Comparison of ENCODE assay signal across 31 cellular contexts in the genomic region with DNA sequence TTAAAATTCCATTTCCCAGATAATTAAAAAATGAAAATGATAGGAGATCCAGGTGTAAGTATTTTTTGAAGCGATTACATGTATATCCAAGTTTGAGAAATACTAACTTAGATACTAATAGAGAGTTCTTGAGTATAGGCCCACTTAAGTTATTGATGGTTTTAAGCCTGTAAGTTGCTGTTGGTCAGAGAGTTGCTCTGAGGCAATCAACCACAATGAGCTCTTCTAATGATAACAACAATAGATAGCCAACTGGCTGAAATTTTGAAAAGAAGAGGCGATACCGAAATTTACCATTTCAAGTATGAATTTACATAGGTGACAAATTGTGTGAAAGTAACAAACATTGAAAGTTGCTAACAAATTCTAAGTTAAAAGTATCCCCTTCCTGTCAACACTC.
"Had no signal": no experiment of that assay in that cellular context is flagged by ENCODE, and none has a peak within 500 bp of the region (broad histone marks: within the 10 kb centered on the region; RNA-seq: fewer than 3 reads in every experiment).

No MANE protein-coding gene starts in this region.

- ATAC-seq: activated CD8-positive, alpha-beta T cell treated with anti-CD3 and anti-CD28 coated beads for 36 hours; activated naive CD4-positive, alpha-beta T cell treated with anti-CD3 and anti-CD28 coated beads, Interleukin-2, amount 50 U/mL, for 72 hours; activated T-cell treated with anti-CD3 and anti-CD28 coated beads, Interleukin-2, amount 50 U/mL, for 4 hours; activated T-cell treated with anti-CD3 and anti-CD28 coated beads, Interleukin-2, amount 50 U/mL, for 72 hours; activated T-helper 17 cell treated with anti-CD3 and anti-CD28 coated beads, Interleukin-2, amount 50 U/mL, for 72 hours; body of pancreas had no signal

- H3K9me3 ChIP-seq: adrenal gland, body of pancreas, breast epithelium had no signal

- H3K36me3 ChIP-seq: adrenal gland, brain microvascular endothelial cell, breast epithelium had no signal

- H3K4me1 ChIP-seq: adrenal gland, body of pancreas, breast epithelium had no signal

- H3K4me3 ChIP-seq: adrenal gland, body of pancreas, breast epithelium had no signal

- DNase-seq: activated B cell treated with CpG ODN at 0.5 μM for 24 hours; activated CD4-positive, alpha-beta memory T cell treated with anti-CD3 and anti-CD28 coated beads for 36 hours; activated CD4-positive, alpha-beta T cell treated with anti-CD3 and anti-CD28 coated beads for 4 hours; activated CD4-positive, alpha-beta T cell treated with anti-CD3 and anti-CD28 coated beads, Interleukin-2, amount 10 ng/mL, durations not matched to agents 24 days and 14 days; activated CD4-positive, alpha-beta T cell treated with anti-CD3 and anti-CD28 coated beads, Interleukin-2, amount 50 U/mL, for 1 hour; activated CD4-positive, alpha-beta T cell treated with anti-CD3 and anti-CD28 coated beads, Interleukin-2, amount 50 U/mL, for 4 hours; activated CD4-positive, CD25-positive, alpha-beta regulatory T cell treated with anti-CD3 and anti-CD28 coated beads, Interleukin-2, amount 50 U/mL, for 72 hours; activated CD8-positive, alpha-beta memory T cell treated with anti-CD3 and anti-CD28 coated beads, Interleukin-2, amount 50 U/mL, for 4 hours; activated CD8-positive, alpha-beta T cell treated with anti-CD3 and anti-CD28 coated beads for 36 hours; activated effector memory CD4-positive, alpha-beta T cell treated with anti-CD3 and anti-CD28 coated beads, Interleukin-2, amount 50 U/mL, for 16 hours; activated gamma-delta T cell treated with Interleukin-2 at 50 U/mL for 16 hours; activated naive CD4-positive, alpha-beta T cell; activated naive CD4-positive, alpha-beta T cell treated with anti-CD3 and anti-CD28 coated beads for 36 hours; activated naive CD4-positive, alpha-beta T cell treated with anti-CD3 and anti-CD28 coated beads, Interleukin-2, amount 50 U/mL, for 16 hours; activated naive CD8-positive, alpha-beta T cell treated with anti-CD3 and anti-CD28 coated beads for 36 hours; activated T-cell treated with anti-CD3 and anti-CD28 coated beads for 4 hours; activated T-cell treated with anti-CD3 and anti-CD28 coated beads, Interleukin-2, amount 50 U/mL, for 1 hour; activated T-cell treated with anti-CD3 and anti-CD28 coated beads, Interleukin-2, amount 50 U/mL, for 4 hours; activated T-cell treated with anti-CD3 and anti-CD28 coated beads, Interleukin-2, amount 50 U/mL, for 72 hours; adrenal gland; amniotic stem cell; aorta; body of pancreas; brain microvascular endothelial cell; central memory CD4-positive, alpha-beta T cell; T-helper 2 cell; T-helper 9 cell had no signal

- H3K27me3 ChIP-seq: adrenal gland, body of pancreas, brain microvascular endothelial cell, breast epithelium had no signal

- H3K27ac ChIP-seq: adrenal gland, body of pancreas, brain microvascular endothelial cell, breast epithelium, VCaP had no signal
